In genomic region chr3:27484002-27484844, GRCh38 we compare ENCODE assay signal across 1 cellular context.
TF ChIP-seq lines count a peak whose summit lies in the region.

TSS of gene SLC4A7 (minus strand) at chr3:27484384. CDS start at chr3:27484126, 258 bp downstream.

TF ChIP-seq in SK-N-SH, 30 proteins besides CTCF, POLR2A, EP300 and RAD21 (continued from another document):
- TF ChIP-seq TEAD4 (IDR thresholded peaks at IDR 0.05; ENCODE audit: borderline replicate concordance, insufficient read depth) (no peak), IRF3 (IDR thresholded peaks at IDR 0.05; ENCODE audit: low read depth, low read length) (no peak; the same call in none of the 2 replicates), TCF12 (IDR thresholded peaks at IDR 0.05) (no peak), NRF1 (IDR thresholded peaks at IDR 0.05; ENCODE audit: low read depth, low read length) (peak; percentile 32), USF2 (IDR thresholded peaks at IDR 0.05; ENCODE audit: borderline replicate concordance, low read depth, low read length) (no peak; the same call in 1 of the 2 replicates), GABPA (IDR thresholded peaks at IDR 0.05; ENCODE audit: low read depth) (no peak), ELF1 (IDR thresholded peaks at IDR 0.05) (0 out of 2 replicates have a peak, but pooled peaks have one; percentile 11), JUND (IDR thresholded peaks at IDR 0.05) (no peak), RXRA (IDR thresholded peaks at IDR 0.05; ENCODE audit: borderline replicate concordance, low read depth) (no peak), MEF2A (IDR thresholded peaks at IDR 0.05; ENCODE audit: borderline replicate concordance, low read depth) (no peak), ZBTB33 (IDR thresholded peaks at IDR 0.05; ENCODE audit: borderline replicate concordance, low read depth) (no peak)
